ENCODE assay signal across 20 cellular contexts in genomic region chr11:76448506-76448905, GRCh38. TPM values are rescaled to one million over a fixed set of nuclear protein-coding genes. Genes with fewer than 3 reads are reported as not detected.
DNase-seq lines count a peak whose midpoint lies in the region; ATAC-seq, FAIRE-seq and TF ChIP-seq lines count a peak whose summit lies in the region.
"Had no signal": no experiment of that assay in that cellular context is flagged by ENCODE, and none has a peak within 500 bp of the region (broad histone marks: within the 10 kb centered on the region; RNA-seq: fewer than 3 reads in every experiment).

No MANE protein-coding gene starts in this region.

- H3K4me1 Mint-ChIP-seq in GM23338 = peaks cover 62% of the 10 kb centered on the region

- no peak for ATAC-seq in GM23338
- ATAC-seq in GM18505 (IDR thresholded peaks at IDR 0.05; ENCODE audit: unreplicated experiment) = no peak
- no peak for ATAC-seq in HG02852 (IDR thresholded peaks at IDR 0.05; ENCODE audit: unreplicated experiment)
- no peak for ATAC-seq in HG02588 (IDR thresholded peaks at IDR 0.05; ENCODE audit: unreplicated experiment)
- ATAC-seq: A549, HCT116 had no signal

- H3K79me1 ChIP-seq in H1 (ENCODE audit: low read depth, low read length) = no peaks in the 10 kb centered on the region

- peak overlapping the region; percentile 44; the same call in 2 of the 3 replicates for H3K4me3 Mint-ChIP-seq in GM23338
- H3K4me3 Mint-ChIP-seq: CD4-positive, alpha-beta T cell; HFFc6 had no signal

- TF ChIP-seq RAD21 in H1 (IDR thresholded peaks at IDR 0.05 in 1 of 2, conservative IDR thresholded peaks at IDR 0.05 in 1 of 2; ENCODE audit: low read depth in 2 of 2, low read length in 2 of 2) = no peak

- H3K9me2 ChIP-seq in GM23338 (ENCODE audit: insufficient read depth) = no peaks in the 10 kb centered on the region

- H3K23me2 ChIP-seq in H1 (ENCODE audit: low read depth, low read length) = peaks cover 3% of the 10 kb centered on the region; the same call in 1 of the 2 replicates

- H3K4me3 ChIP-seq in GM23338 (peak overlapping the region; percentile 27; the same call in 1 of the 2 replicates), HUES6 (ENCODE audit: low read depth, low read length) (0 out of 2 replicates have a peak overlapping the region, but pooled peaks have one; percentile 16), H1 (ENCODE audit: extremely low read depth in 1 of 4, insufficient read depth in 2 of 4, low read depth in 3 of 4, low read length in 4 of 4) (peak overlapping the region in 1 of 4 experiments; percentile 43; a peak in 2 of 8 replicates)
- H3K4me3 ChIP-seq: A549 had no signal

- DNase-seq in GM23338 (ENCODE audit: low spot score) (peak; percentile 73), H1 (ENCODE audit: low read depth in 1 of 2, low spot score in 2 of 2) (no peak), iPS-NIHi11 (ENCODE audit: low spot score) (peak; percentile 27)
- DNase-seq: AML-193; CD4-positive, alpha-beta T cell; DMS153; DMS79; GDM1; HFFc6; KG1 had no signal

- H3K27me3 ChIP-seq in GM23338 (ENCODE audit: insufficient read depth) (no peaks in the 10 kb centered on the region), HUES6 (ENCODE audit: control insufficient read depth, insufficient read depth, low read length) (no peaks in the 10 kb centered on the region), H1 (replicated peaks in 1 of 4; ENCODE audit: control insufficient read depth in 3 of 4, extremely low read depth in 1 of 4, insufficient read depth in 3 of 4, low read length in 3 of 4) (no peaks in the 10 kb centered on the region)

- no peak overlapping the region for H3K23ac ChIP-seq in H1 (ENCODE audit: insufficient read length)

- H3K9ac ChIP-seq in HUES6 (ENCODE audit: low read length) (no peak overlapping the region), H1 (replicated peaks in 1 of 4; ENCODE audit: extremely low read depth in 1 of 4, low read depth in 3 of 4, low read length in 3 of 4) (no peak overlapping the region)

- FAIRE-seq in H1 (lab: Jason Lieb, UNC) = no peak
- FAIRE-seq: A549, GM12892 had no signal

- no peak overlapping the region for H2BK15ac ChIP-seq in H1 (ENCODE audit: low read length)

- no peak overlapping the region for H2BK5ac ChIP-seq in H1 (ENCODE audit: low read depth, low read length)

- 12% methylated on average over 2 of the region's 2 CpGs; no CpG with 5 or more reads in 1 of the 2 experiments for WGBS in H1 (ENCODE audit: extremely low coverage in 1 of 2, insufficient coverage in 1 of 2, insufficient read length in 1 of 2, insufficient replicate concordance in 2 of 2, low coverage in 1 of 2, low lambda C conversion rate in 2 of 2, missing lambda C conversion rate in 1 of 2), 2 experiments

- no peak for TF ChIP-seq EP300 in H1 (IDR thresholded peaks at IDR 0.05; ENCODE audit: borderline replicate concordance in 1 of 2, low read depth in 2 of 2, low read length in 2 of 2)

- CTCF ChIA-PET in H1 (lab: Charles Lee; ENCODE audit: partially characterized antibody) = interaction anchor here (0.7 to 1.9 kb wide), 3 partner anchors 10 to 1765 kb away, joined by 3 to 9 read pairs (median 3); no protein-coding TSS in a partner anchor

- H3K27ac ChIP-seq in GM23338 (ENCODE audit: low read depth) = peak overlapping the region; percentile 70
- peak overlapping the region; percentile 48; the same call in 1 of the 2 replicates for H3K27ac ChIP-seq in HUES6 (ENCODE audit: low read depth, low read length)
- H3K27ac ChIP-seq in H1 (ENCODE audit: low read depth, low read length) = no peak overlapping the region
- H3K27ac ChIP-seq: 22Rv1, A549, C4-2B, HL-60 had no signal

- H3K9me3 ChIP-seq in HUES6 (ENCODE audit: control insufficient read depth, insufficient read depth, low read depth, low read length) (no peaks in the 10 kb centered on the region), H1 (ENCODE audit: insufficient read depth in 2 of 2, low read depth in 1 of 2, low read length in 1 of 2) (no peaks in the 10 kb centered on the region)
- H3K9me3 ChIP-seq: A549 had no signal

- H3K4ac ChIP-seq in H1 (replicated peaks; ENCODE audit: insufficient read length, low read depth, low read length) = no peak overlapping the region

- no peaks in the 10 kb centered on the region for H4K20me1 ChIP-seq in GM23338 (replicated peaks; ENCODE audit: insufficient read depth)
- no peaks in the 10 kb centered on the region for H4K20me1 ChIP-seq in H1 (replicated peaks in 1 of 2; ENCODE audit: control insufficient read depth in 1 of 2, insufficient read depth in 2 of 2, low read length in 2 of 2)

- H4K91ac ChIP-seq in H1 (replicated peaks; ENCODE audit: insufficient read length, low read length) = no peak overlapping the region

- H3K4me2 ChIP-seq in GM23338 (peak overlapping the region; percentile 53), H1 (ENCODE audit: insufficient read depth in 1 of 2, low read depth in 2 of 2, low read length in 2 of 2) (peak overlapping the region; percentile 22 to 33; a peak in 3 of 4 replicates)
- H3K4me2 ChIP-seq: A549 had no signal

- H3K79me2 ChIP-seq in GM23338 (replicated peaks; ENCODE audit: insufficient read depth) = peaks cover 72% of the 10 kb centered on the region
- H3K79me2 ChIP-seq in H1 (ENCODE audit: control insufficient read depth in 1 of 2, insufficient read depth in 2 of 2, low read length in 2 of 2) = peaks cover 0 to 80% of the 10 kb centered on the region in 2 experiments; a peak in 3 of 4 replicates

- H3K18ac ChIP-seq in H1 (ENCODE audit: extremely low read depth, low read length) = no peak overlapping the region

- no peak for TF ChIP-seq CTCF in GM23338 (conservative IDR thresholded peaks at IDR 0.05; ENCODE audit: low read depth in 2 of 2)
- no peak for TF ChIP-seq CTCF in H1 (IDR thresholded peaks at IDR 0.05; ENCODE audit: control extremely low read depth in 1 of 3, insufficient read depth in 1 of 3, low read depth in 1 of 3, low read length in 3 of 3)

- no peak overlapping the region for H3K14ac ChIP-seq in H1 (ENCODE audit: insufficient read length)

- peaks cover 9% of the 10 kb centered on the region for H3K27me3 Mint-ChIP-seq in GM23338 (ENCODE audit: insufficient read depth, low read depth, poor library complexity)
- H3K27me3 Mint-ChIP-seq: CD4-positive, alpha-beta T cell had no signal

- H2BK20ac ChIP-seq in H1 (ENCODE audit: low read length) = no peak overlapping the region

- H2AK5ac ChIP-seq in H1 (ENCODE audit: low read depth, low read length) = no peak overlapping the region

- TF ChIP-seq POLR2A in H1 (IDR thresholded peaks at IDR 0.05; ENCODE audit: control extremely low read depth in 1 of 2, low read depth in 2 of 2, low read length in 2 of 2) (no peak), GM18505 (IDR thresholded peaks at IDR 0.05; ENCODE audit: borderline replicate concordance, extremely low read depth, insufficient read depth, insufficient read length) (no peak)

- POLR2A ChIA-PET in H1 (lab: Charles Lee; ENCODE audit: partially characterized antibody) = interaction anchor here (0.6 to 1.5 kb wide), 4 partner anchors 24 to 163 kb away, joined by 3 to 4 read pairs (median 4); no protein-coding TSS in a partner anchor

- H3K36me3 ChIP-seq in GM23338 (ENCODE audit: insufficient read depth) (no peaks in the 10 kb centered on the region), HUES6 (ENCODE audit: control insufficient read depth, insufficient read depth, low read length) (peaks cover 16% of the 10 kb centered on the region), H1 (ENCODE audit: control insufficient read depth in 2 of 4, insufficient read depth in 4 of 4, low read length in 3 of 4) (peaks cover 0 to 38% (median 3%) of the 10 kb centered on the region in 4 experiments; a peak in 2 of 8 replicates)

- H3K9me3 Mint-ChIP-seq in GM23338 = no peaks in the 10 kb centered on the region
- H3K9me3 Mint-ChIP-seq: CD4-positive, alpha-beta T cell; HFFc6 had no signal

- H2BK12ac ChIP-seq in H1 (ENCODE audit: low read depth, low read length) = no peak overlapping the region

- H3F3A ChIP-seq in GM23338 (replicated peaks; ENCODE audit: low read depth) = no peaks in the 10 kb centered on the region

- no peak overlapping the region for H4K8ac ChIP-seq in H1 (ENCODE audit: extremely low read depth, insufficient read depth, low read length)

- no peak overlapping the region for H3K56ac ChIP-seq in H1 (replicated peaks; ENCODE audit: insufficient read length, low read depth, low read length)

- peak overlapping the region; percentile 86 for H3K27ac Mint-ChIP-seq in GM23338
- H3K27ac Mint-ChIP-seq: CD4-positive, alpha-beta T cell; HFFc6 had no signal

- H3K4me1 ChIP-seq in GM23338 (ENCODE audit: insufficient read depth) = peaks cover 53% of the 10 kb centered on the region
- peaks cover 47% of the 10 kb centered on the region for H3K4me1 ChIP-seq in HUES6 (ENCODE audit: control insufficient read depth, insufficient read depth, low read length)
- H3K4me1 ChIP-seq in H1 (replicated peaks in 1 of 4; ENCODE audit: control insufficient read depth in 3 of 4, insufficient read depth in 4 of 4, low read length in 3 of 4) = peaks cover 2 to 25% (median 6%) of the 10 kb centered on the region in 4 experiments; a peak in 6 of 7 replicates

- H3K36me3 Mint-ChIP-seq in GM23338 (ENCODE audit: low read depth) = peaks cover 28% of the 10 kb centered on the region

- no peak overlapping the region for H2AFZ ChIP-seq in GM23338
- H2AFZ ChIP-seq in H1 (ENCODE audit: low read length) = no peak overlapping the region

- H2BK120ac ChIP-seq in H1 (replicated peaks; ENCODE audit: low read depth, low read length) = no peak overlapping the region

- H4K5ac ChIP-seq in H1 (ENCODE audit: insufficient read length, low read depth, low read length) = no peak overlapping the region

TF ChIP-seq in GM23338, 12 proteins besides CTCF, POLR2A, EP300 and RAD21:
- TF ChIP-seq EZH2 (IDR thresholded peaks at IDR 0.05; ENCODE audit: low read depth, unreplicated experiment) (no peak), NANOG (IDR thresholded peaks at IDR 0.05; ENCODE audit: borderline replicate concordance) (peak; percentile 50)
TF ChIP-seq in GM23338: peak in this region for 1.

TF ChIP-seq in H1, 55 proteins besides CTCF, POLR2A, EP300 and RAD21:
- TF ChIP-seq JUND (IDR thresholded peaks at IDR 0.05; ENCODE audit: low read length) = no peak
- no peak for TF ChIP-seq CTBP2 (IDR thresholded peaks at IDR 0.05; ENCODE audit: borderline replicate concordance, insufficient read depth, insufficient read length, low read length)

RNA-seq across cellular contexts. Expression of gene EMSY, which starts 3.7 kb away (rescaled TPM):
- total RNA-seq in GM23338 (2014; rRNA removed; shearing (Covaris generic)) = 29.0 and 46.9 TPM in 2 replicates
- polyA plus RNA-seq in GM23338 (2016; fragmentation: Nextera tagmentation; extraction: Ambion mirVana) (22.0 and 25.0 TPM in 2 replicates), H1 (2011; rRNA removed) (26.5 and 29.6 TPM in 2 replicates)
- 32.2 and 34.6 TPM in 2 replicates for total RNA-seq in H1 (2021; fragmentation: NEBNext Ultra II Directional; extraction: Animal tissue kit (Norgen Biotek cat#: 25700))
- polyA plus RNA-seq in H1 (2011; cell fraction: cytosol; rRNA removed) = 26.0 TPM
- 85.5 TPM for polyA plus RNA-seq in H1 (2011; cell fraction: nucleus; rRNA removed)
- 19.6 to 31.9 TPM (median 28.0 TPM) in 4 replicates for polyA plus RNA-seq in H1 (2012, experiment 1 of 2)
- polyA plus RNA-seq in H1 (2012, experiment 2 of 2) = 1.8 TPM
- polyA plus RNA-seq in H1 (2013, experiment 1 of 2) = 29.5 TPM
- polyA plus RNA-seq in H1 (2013, experiment 2 of 2) = 23.4 TPM
- 63.0 and 64.6 TPM in 2 replicates for polyA minus RNA-seq in H1 (2011; rRNA and poly(A)+ RNA removed)
- polyA minus RNA-seq in H1 (2011; cell fraction: cytosol; rRNA and poly(A)+ RNA removed) = 21.4 TPM
- polyA minus RNA-seq in H1 (2011; cell fraction: nucleus; rRNA and poly(A)+ RNA removed) = 114 TPM

Comparison
In these comparisons a context has a peak if more than half of its experiments do, and no peak if none do; other contexts are left out.
1. DNase-seq: peak in GM23338 (single experiment) and iPS-NIHi11 (single experiment); none in H1 (0 of 2).